12 cellular contexts compared by ENCODE assay signal in genomic region chr17:31413871-31414589, GRCh38. TPM values are rescaled to one million over a fixed set of nuclear protein-coding genes. Genes with fewer than 3 reads are reported as not detected.
A peak's percentile ranks its signal among the peaks of the same experiment; 100 is the strongest.
DNase-seq lines count a peak whose midpoint lies in the region; ATAC-seq and TF ChIP-seq lines count a peak whose summit lies in the region.
"Had no signal": no experiment of that assay in that cellular context is flagged by ENCODE, and none has a peak within 500 bp of the region (broad histone marks: within the 10 kb centered on the region; RNA-seq: fewer than 3 reads in every experiment).

No MANE protein-coding gene starts in this region.

- H3K79me2 ChIP-seq in mammary epithelial cell (ENCODE audit: insufficient read depth, low read length), result no peaks in the 10 kb centered on the region

- no peaks in the 10 kb centered on the region for H3K9me3 ChIP-seq in mammary epithelial cell (replicated peaks; ENCODE audit: insufficient read depth, low read length)
- H3K9me3 ChIP-seq: A549 had no signal

- H4K20me1 ChIP-seq in mammary epithelial cell (ENCODE audit: insufficient read depth, low read length), result no peaks in the 10 kb centered on the region

- intact Hi-C loops in mammary epithelial cell (cut with micrococcal nuclease), result no loop called here

- 52% methylated on average over 12 of the region's 12 CpGs for WGBS in mammary epithelial cell (ENCODE audit: low coverage, missing lambda C conversion rate)

- peaks cover 8% of the 10 kb centered on the region for H3K4me1 ChIP-seq in mammary epithelial cell (ENCODE audit: insufficient read depth, low read length)
- H3K4me1 ChIP-seq: A549 had no signal

- DNase-seq in SIG-M5 treated with dmso at 0.1 percent for 504 hours (lab: John Stamatoyannopoulos, UW; ENCODE audit: unreplicated experiment) (peak; percentile 51), SIG-M5 (lab: John Stamatoyannopoulos, UW) (no peak), mammary epithelial cell (peak; percentile 82), hippocampal formation (lab: John Stamatoyannopoulos, UW) (peak; percentile 74 to 88), germinal center (ENCODE audit: low spot score) (no peak), mesenteric fat pad (ENCODE audit: low spot score) (no peak)
- DNase-seq: activated CD8-positive, alpha-beta memory T cell treated with anti-CD3 and anti-CD28 coated beads, Interleukin-2, amount 50 U/mL, for 4 hours; KBM-7; stimulated activated CD8-positive, alpha-beta memory T cell treated with anti-CD3 and anti-CD28 coated beads, Interleukin-4, amount 100 ng/mL, for 48 hours had no signal

- no peak overlapping the region for H3K9ac ChIP-seq in mammary epithelial cell (ENCODE audit: insufficient read depth, low read length)

- H2AFZ ChIP-seq in mammary epithelial cell (ENCODE audit: low read depth, low read length), result no peak overlapping the region

- no peak overlapping the region for H3K4me3 ChIP-seq in mammary epithelial cell (replicated peaks in 1 of 3; ENCODE audit: insufficient read depth in 1 of 3, low read depth in 2 of 3, low read length in 3 of 3)
- H3K4me3 ChIP-seq: A549 had no signal

- no peaks in the 10 kb centered on the region for H3K27me3 ChIP-seq in mammary epithelial cell (ENCODE audit: insufficient read depth, low read length)

- in situ Hi-C loops in mammary epithelial cell (cut with MboI; ENCODE audit: low sequenced_read_pairs in 2 of 2), result no loop called here

- H3K27ac ChIP-seq in mammary epithelial cell (ENCODE audit: insufficient read depth, low read depth, low read length) (no peak overlapping the region), temporal lobe (ENCODE audit: low read depth, low read length) (peak overlapping the region; percentile 99)
- H3K27ac ChIP-seq: A549 had no signal

- no peaks in the 10 kb centered on the region for H3K36me3 ChIP-seq in mammary epithelial cell (ENCODE audit: insufficient read depth, low read length)

- no TSS peak for BruUV-seq in mammary epithelial cell (replicated peaks; lab: Mats Ljungman, UMichigan)

- CTCF ChIA-PET in mammary epithelial cell (lab: Charles Lee; ENCODE audit: low non-redundant PET), result no interaction called here

- no peak for ATAC-seq in HG02938 (IDR thresholded peaks at IDR 0.05; ENCODE audit: unreplicated experiment)

- dilution Hi-C loops in mammary epithelial cell (cut with HindIII; ENCODE audit: low sequenced_read_pairs), result no loop called here

- H3K4me2 ChIP-seq in mammary epithelial cell (ENCODE audit: insufficient read depth, low read depth, low read length), result no peak overlapping the region
- H3K4me2 ChIP-seq: A549 had no signal

- TF ChIP-seq CTCF in mammary epithelial cell (conservative IDR thresholded peaks at IDR 0.05 in 1 of 2, IDR thresholded peaks at IDR 0.05 in 1 of 2; ENCODE audit: extremely low read depth in 1 of 2, insufficient read depth in 1 of 2, low read depth in 1 of 2, low read length in 2 of 2), result no peak

RNA-seq across cellular contexts. Expression of gene RAB11FIP4, which starts 22.6 kb away (rescaled TPM):
- 1 to 10 TPM; 4.8 to 6.5 TPM for total RNA-seq in mammary epithelial cell
- polyA plus RNA-seq in mammary epithelial cell, result 2.6 TPM
- 9.0 TPM for polyA minus RNA-seq in mammary epithelial cell
- 56.5 TPM for total RNA-seq in temporal lobe
- total RNA-seq in mesenteric fat pad, result 1.8 TPM

Comparison
In these comparisons a context has a peak if more than half of its experiments do, and no peak if none do; other contexts are left out.
1. DNase-seq: peak in SIG-M5 treated with dmso at 0.1 percent for 504 hours (single experiment), mammary epithelial cell (single experiment) and hippocampal formation (2 of 2); none in SIG-M5 (single experiment), germinal center (single experiment) and mesenteric fat pad (single experiment).